ENCODE assay signal across 33 cellular contexts in the genomic region with DNA sequence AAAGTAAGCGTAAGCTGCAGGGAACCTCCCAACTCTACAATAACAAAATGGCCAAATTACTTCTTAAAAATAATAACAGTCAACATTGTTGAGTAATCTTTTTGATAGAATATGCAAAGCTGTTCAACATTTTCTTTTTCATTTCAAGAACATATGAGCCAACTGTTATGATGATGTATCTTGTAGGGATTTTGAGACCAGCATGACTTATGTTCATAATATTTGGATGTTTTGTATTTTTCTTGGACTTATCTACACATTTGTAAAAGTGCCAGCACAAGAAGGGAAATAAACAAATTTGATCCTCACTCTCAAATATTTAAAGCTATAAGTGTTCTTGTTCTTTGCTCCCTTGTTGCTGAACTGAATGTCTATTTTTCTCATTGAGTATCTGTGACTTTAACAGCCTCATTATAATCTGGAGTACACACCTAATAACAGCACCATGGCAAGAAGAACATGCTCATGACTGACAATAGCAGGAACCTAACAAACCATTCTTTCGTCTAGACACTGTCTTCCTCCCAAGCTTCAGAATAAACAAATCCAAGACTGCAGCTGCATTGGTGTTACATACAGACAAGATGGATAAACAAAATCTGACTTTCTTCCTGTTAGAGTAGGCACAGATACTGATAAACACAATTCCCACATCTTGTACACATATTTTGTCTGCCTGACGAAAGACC.
DNase-seq lines count a peak whose midpoint lies in the region; ATAC-seq, FAIRE-seq and TF ChIP-seq lines count a peak whose summit lies in the region.
"Had no signal": no experiment of that assay in that cellular context is flagged by ENCODE, and none has a peak within 500 bp of the region (broad histone marks: within the 10 kb centered on the region; RNA-seq: fewer than 3 reads in every experiment).

No MANE protein-coding gene starts in this region.

- DNase-seq in MCF 10A (ENCODE audit: unreplicated experiment) = peak; percentile 38
- no peak for DNase-seq in mammary epithelial cell
- peak; percentile 69 for DNase-seq in endothelial cell of umbilical vein (ENCODE audit: low read depth, low spot score)
- DNase-seq in left lung = no peak
- DNase-seq in aorta = no peak
- DNase-seq in inferior parietal cortex (ENCODE audit: extremely low spot score) = no peak
- DNase-seq in Karpas-422 = no peak
- DNase-seq: 8988T; activated CD4-positive, alpha-beta T cell treated with anti-CD3 and anti-CD28 coated beads for 36 hours; activated CD8-positive, alpha-beta memory T cell treated with anti-CD3 and anti-CD28 coated beads for 24 hours; activated naive CD4-positive, alpha-beta T cell treated with Interleukin-2 at 50 U/mL for 16 hours; activated T-cell treated with anti-CD3 and anti-CD28 coated beads, Interleukin-2, amount 50 U/mL, for 48 hours; effector CD8-positive, alpha-beta T cell; HFFc6; Kasumi-1; NCI-H1092 treated with DMSO at 0.1 percent for 48 hours; NCI-H1930; NCI-H226; PC-9; psoas muscle; SIG-M5; stimulated activated CD4-positive, alpha-beta T cell treated with anti-CD3 and anti-CD28 coated beads, Interleukin-4, amount 100 ng/mL, for 1 hour; T-helper 1 cell; transverse colon had no signal

- peaks cover 6% of the 10 kb centered on the region for H3K9me3 Mint-ChIP-seq in MCF 10A (ENCODE audit: unreplicated experiment)
- H3K9me3 Mint-ChIP-seq: neural progenitor cell had no signal

- H3K9me3 ChIP-seq in mammary epithelial cell (replicated peaks; ENCODE audit: insufficient read depth, low read length) = no peaks in the 10 kb centered on the region
- H3K9me3 ChIP-seq in endothelial cell of umbilical vein (replicated peaks; ENCODE audit: control insufficient read depth, insufficient read depth, low read length) = no peaks in the 10 kb centered on the region
- no peaks in the 10 kb centered on the region for H3K9me3 ChIP-seq in left lung
- H3K9me3 ChIP-seq in aorta (ENCODE audit: control insufficient read depth, low read length) = no peaks in the 10 kb centered on the region
- H3K9me3 ChIP-seq in Karpas-422 (ENCODE audit: low read length) = peaks cover 21% of the 10 kb centered on the region
- H3K9me3 ChIP-seq: ascending aorta, esophagus muscularis mucosa, heart left ventricle, psoas muscle, transverse colon had no signal

- no peak overlapping the region for H2AFZ ChIP-seq in mammary epithelial cell (ENCODE audit: low read depth, low read length)
- H2AFZ ChIP-seq in endothelial cell of umbilical vein (ENCODE audit: low read depth, low read length) = no peak overlapping the region
- no peak overlapping the region for H2AFZ ChIP-seq in Karpas-422 (ENCODE audit: low read length)
- H2AFZ ChIP-seq: neural progenitor cell, PC-9 had no signal

- POLR2A ChIA-PET in MCF 10A (lab: Yijun Ruan, JAX) = no interaction called here
- POLR2A ChIA-PET in endothelial cell of umbilical vein (lab: Charles Lee) = no interaction called here

- H4K20me1 ChIP-seq in mammary epithelial cell (ENCODE audit: insufficient read depth, low read length) (no peaks in the 10 kb centered on the region), endothelial cell of umbilical vein (replicated peaks; ENCODE audit: control insufficient read depth, extremely low read depth, insufficient read depth, low read length) (no peaks in the 10 kb centered on the region), Karpas-422 (ENCODE audit: insufficient read depth, low read depth, low read length) (no peaks in the 10 kb centered on the region)

- H3K9me2 ChIP-seq in Karpas-422 (replicated peaks; ENCODE audit: insufficient read depth, low read length) = no peaks in the 10 kb centered on the region

- H3K27me3 Mint-ChIP-seq in MCF 10A (ENCODE audit: insufficient read depth, unreplicated experiment) = no peaks in the 10 kb centered on the region
- H3K27me3 Mint-ChIP-seq: activated CD4-positive, alpha-beta T cell treated with anti-CD3 and anti-CD28 coated beads for 36 hours; B cell; stimulated activated naive CD8-positive, alpha-beta T cell treated with anti-CD3 and anti-CD28 coated beads, Interleukin-15, Interleukin-2, amounts not matched to agents 100 ng/mL and 50 ng/mL, for 24 hours had no signal

- intact Hi-C loops in MCF 10A (cut with micrococcal nuclease) = no loop called here
- intact Hi-C loops in mammary epithelial cell (cut with micrococcal nuclease) = no loop called here
- intact Hi-C loops in endothelial cell of umbilical vein (cut with micrococcal nuclease) = no loop called here
- intact Hi-C loops in left lung (cut with DNase I) = no loop called here
- intact Hi-C loops in aorta (cut with DNase I) = no loop called here

- dilution Hi-C loops in mammary epithelial cell (cut with HindIII; ENCODE audit: low sequenced_read_pairs) = no loop called here
- dilution Hi-C loops in endothelial cell of umbilical vein (cut with MboI; ENCODE audit: extremely low pct_ligation_motif_present, low sequenced_read_pairs) = no loop called here

- no peak for TF ChIP-seq POLR2A in endothelial cell of umbilical vein (IDR thresholded peaks at IDR 0.05; ENCODE audit: low read depth, low read length)

- H3K79me2 ChIP-seq in mammary epithelial cell (ENCODE audit: insufficient read depth, low read length) = no peaks in the 10 kb centered on the region
- no peaks in the 10 kb centered on the region for H3K79me2 ChIP-seq in endothelial cell of umbilical vein (ENCODE audit: control insufficient read depth, insufficient read depth, low read length)
- no peaks in the 10 kb centered on the region for H3K79me2 ChIP-seq in Karpas-422 (ENCODE audit: low read length)

- no peak overlapping the region for H3K4me3 ChIP-seq in mammary epithelial cell (replicated peaks in 1 of 3; ENCODE audit: insufficient read depth in 1 of 3, low read depth in 2 of 3, low read length in 3 of 3)
- no peak overlapping the region for H3K4me3 ChIP-seq in endothelial cell of umbilical vein (replicated peaks in 1 of 3; ENCODE audit: insufficient read depth in 1 of 3, low read depth in 1 of 3, low read length in 3 of 3)
- H3K4me3 ChIP-seq in left lung = no peak overlapping the region
- H3K4me3 ChIP-seq in aorta (ENCODE audit: low read length in 2 of 2) = no peak overlapping the region
- H3K4me3 ChIP-seq in Karpas-422 (ENCODE audit: low read length) = no peak overlapping the region
- H3K4me3 ChIP-seq: ascending aorta, esophagus muscularis mucosa, heart left ventricle, neural progenitor cell, PC-9, psoas muscle, skin epidermis, transverse colon had no signal

- no peaks in the 10 kb centered on the region for H3K36me3 Mint-ChIP-seq in MCF 10A (ENCODE audit: insufficient read depth, unreplicated experiment)
- H3K36me3 Mint-ChIP-seq: neural progenitor cell had no signal

- ATAC-seq in left lung = peak; percentile 25
- ATAC-seq in aorta (ENCODE audit: low FRiP score) = peak; percentile 65
- no peak for ATAC-seq in GM19455 (IDR thresholded peaks at IDR 0.05; ENCODE audit: unreplicated experiment)
- ATAC-seq: activated CD4-positive, alpha-beta T cell treated with anti-CD3 and anti-CD28 coated beads for 36 hours; psoas muscle had no signal

- H3K27ac ChIP-seq in mammary epithelial cell (ENCODE audit: insufficient read depth, low read depth, low read length) (no peak overlapping the region), endothelial cell of umbilical vein (ENCODE audit: insufficient read depth, low read depth, low read length) (peak overlapping the region; percentile 15), left lung (no peak overlapping the region), aorta (ENCODE audit: low read depth in 1 of 2, low read length in 2 of 2) (no peak overlapping the region), Karpas-422 (ENCODE audit: low read length) (no peak overlapping the region)
- H3K27ac ChIP-seq: ascending aorta, esophagus muscularis mucosa, neural progenitor cell, PC-9, psoas muscle, skin epidermis, transverse colon had no signal

- FAIRE-seq in endothelial cell of umbilical vein (lab: Jason Lieb, UNC) = peak; percentile 15
- FAIRE-seq: TTC549 had no signal

- no peak overlapping the region for H3K27ac Mint-ChIP-seq in MCF 10A (ENCODE audit: low read depth, unreplicated experiment)
- H3K27ac Mint-ChIP-seq: activated CD4-positive, alpha-beta T cell treated with anti-CD3 and anti-CD28 coated beads for 36 hours; B cell; HFFc6; neural progenitor cell; stimulated activated naive CD8-positive, alpha-beta T cell treated with anti-CD3 and anti-CD28 coated beads, Interleukin-15, Interleukin-2, amounts not matched to agents 100 ng/mL and 50 ng/mL, for 24 hours had no signal

- no peak overlapping the region for H3K4me3 Mint-ChIP-seq in MCF 10A (ENCODE audit: unreplicated experiment)
- H3K4me3 Mint-ChIP-seq: activated CD4-positive, alpha-beta T cell treated with anti-CD3 and anti-CD28 coated beads for 36 hours; B cell; HFFc6; neural progenitor cell; stimulated activated naive CD8-positive, alpha-beta T cell treated with anti-CD3 and anti-CD28 coated beads, Interleukin-15, Interleukin-2, amounts not matched to agents 100 ng/mL and 50 ng/mL, for 24 hours had no signal

- H3K4me1 ChIP-seq in mammary epithelial cell (ENCODE audit: insufficient read depth, low read length) (no peaks in the 10 kb centered on the region), endothelial cell of umbilical vein (ENCODE audit: control insufficient read depth, extremely low read depth, insufficient read depth, low read length) (no peaks in the 10 kb centered on the region), left lung (peaks cover 0 to 3% of the 10 kb centered on the region in 2 donors), aorta (ENCODE audit: control insufficient read depth in 1 of 2, insufficient read depth in 2 of 2, low read length in 2 of 2) (no peaks in the 10 kb centered on the region), Karpas-422 (ENCODE audit: low read length) (no peaks in the 10 kb centered on the region)
- H3K4me1 ChIP-seq: ascending aorta, neural progenitor cell, psoas muscle, transverse colon had no signal

- no TSS peak for BruUV-seq in MCF 10A (replicated peaks; lab: Mats Ljungman, UMichigan)
- BruUV-seq in mammary epithelial cell (replicated peaks; lab: Mats Ljungman, UMichigan) = no TSS peak
- no TSS peak for BruUV-seq in endothelial cell of umbilical vein (replicated peaks; lab: Mats Ljungman, UMichigan)

- H3K4me1 Mint-ChIP-seq in MCF 10A (ENCODE audit: insufficient read depth, unreplicated experiment) = peaks cover 7% of the 10 kb centered on the region
- H3K4me1 Mint-ChIP-seq: activated CD4-positive, alpha-beta T cell treated with anti-CD3 and anti-CD28 coated beads for 36 hours; B cell; neural progenitor cell had no signal

- TF ChIP-seq CTCF in MCF 10A (IDR thresholded peaks at IDR 0.05; ENCODE audit: unreplicated experiment) (no peak), mammary epithelial cell (conservative IDR thresholded peaks at IDR 0.05 in 1 of 2, IDR thresholded peaks at IDR 0.05 in 1 of 2; ENCODE audit: extremely low read depth in 1 of 2, insufficient read depth in 1 of 2, low read depth in 1 of 2, low read length in 2 of 2) (no peak), endothelial cell of umbilical vein (IDR thresholded peaks at IDR 0.05; ENCODE audit: extremely low read depth in 1 of 2, insufficient read depth in 1 of 2, low read depth in 1 of 2, low read length in 2 of 2) (no peak), left lung (IDR thresholded peaks at IDR 0.05) (no peak)

- 94% methylated on average over 3 of the region's 3 CpGs for WGBS in mammary epithelial cell (ENCODE audit: low coverage, missing lambda C conversion rate)
- 55 to 61% methylated on average over 3 of the region's 3 CpGs for WGBS in aorta, 2 donors

- no peaks in the 10 kb centered on the region for H3K36me3 ChIP-seq in mammary epithelial cell (ENCODE audit: insufficient read depth, low read length)
- no peaks in the 10 kb centered on the region for H3K36me3 ChIP-seq in endothelial cell of umbilical vein (ENCODE audit: control insufficient read depth in 2 of 2, extremely low read depth in 1 of 2, insufficient read depth in 2 of 2, low read length in 2 of 2)
- no peaks in the 10 kb centered on the region for H3K36me3 ChIP-seq in left lung
- H3K36me3 ChIP-seq in aorta (ENCODE audit: control insufficient read depth in 1 of 2, insufficient read depth in 2 of 2, low read length in 1 of 2) = no peaks in the 10 kb centered on the region
- H3K36me3 ChIP-seq in Karpas-422 (ENCODE audit: insufficient read depth, low read length) = no peaks in the 10 kb centered on the region
- H3K36me3 ChIP-seq: ascending aorta, esophagus muscularis mucosa, heart left ventricle, neural progenitor cell, transverse colon had no signal

- H3K4me2 ChIP-seq in mammary epithelial cell (ENCODE audit: insufficient read depth, low read depth, low read length) = no peak overlapping the region
- no peak overlapping the region for H3K4me2 ChIP-seq in endothelial cell of umbilical vein (ENCODE audit: insufficient read depth, low read length)
- H3K4me2 ChIP-seq in Karpas-422 (ENCODE audit: low read depth, low read length, poor library complexity, severe bottlenecking) = no peak overlapping the region
- H3K4me2 ChIP-seq: neural progenitor cell, PC-9 had no signal

- H3K9me1 ChIP-seq in endothelial cell of umbilical vein (replicated peaks; ENCODE audit: control insufficient read depth, extremely low read depth, insufficient read depth, low read length) = no peaks in the 10 kb centered on the region

- H3K27me3 ChIP-seq in mammary epithelial cell (ENCODE audit: insufficient read depth, low read length) (no peaks in the 10 kb centered on the region), endothelial cell of umbilical vein (ENCODE audit: control insufficient read depth in 2 of 2, insufficient read depth in 2 of 2, low read length in 2 of 2) (no peaks in the 10 kb centered on the region), left lung (no peaks in the 10 kb centered on the region), aorta (ENCODE audit: control insufficient read depth in 1 of 2, insufficient read depth in 2 of 2, low read length in 1 of 2) (no peaks in the 10 kb centered on the region), Karpas-422 (ENCODE audit: low read length) (no peaks in the 10 kb centered on the region)
- H3K27me3 ChIP-seq: ascending aorta, esophagus muscularis mucosa, heart left ventricle, neural progenitor cell, transverse colon had no signal

- no peak overlapping the region for H3K9ac ChIP-seq in mammary epithelial cell (ENCODE audit: insufficient read depth, low read length)
- no peak overlapping the region for H3K9ac ChIP-seq in endothelial cell of umbilical vein (replicated peaks; ENCODE audit: extremely low read depth, insufficient read depth, low read length)
- no peak overlapping the region for H3K9ac ChIP-seq in Karpas-422 (ENCODE audit: low read length)
- H3K9ac ChIP-seq: neural progenitor cell had no signal

- CTCF ChIA-PET in MCF 10A (lab: Yijun Ruan, JAX) = no interaction called here
- CTCF ChIA-PET in mammary epithelial cell (lab: Charles Lee; ENCODE audit: low non-redundant PET) = no interaction called here
- CTCF ChIA-PET in endothelial cell of umbilical vein (lab: Charles Lee) = no interaction called here

- in situ Hi-C loops in mammary epithelial cell (cut with MboI; ENCODE audit: low sequenced_read_pairs in 2 of 2) = no loop called here

Comparison
In these comparisons a context has a peak if more than half of its experiments do, and no peak if none do; other contexts are left out.
1. DNase-seq: peak in MCF 10A (single experiment) and endothelial cell of umbilical vein (single experiment); none in mammary epithelial cell (single experiment), left lung (0 of 2), aorta (0 of 2), inferior parietal cortex (single experiment) and Karpas-422 (single experiment).